ENCODE assay signal across 8 cellular contexts in the genomic region with DNA sequence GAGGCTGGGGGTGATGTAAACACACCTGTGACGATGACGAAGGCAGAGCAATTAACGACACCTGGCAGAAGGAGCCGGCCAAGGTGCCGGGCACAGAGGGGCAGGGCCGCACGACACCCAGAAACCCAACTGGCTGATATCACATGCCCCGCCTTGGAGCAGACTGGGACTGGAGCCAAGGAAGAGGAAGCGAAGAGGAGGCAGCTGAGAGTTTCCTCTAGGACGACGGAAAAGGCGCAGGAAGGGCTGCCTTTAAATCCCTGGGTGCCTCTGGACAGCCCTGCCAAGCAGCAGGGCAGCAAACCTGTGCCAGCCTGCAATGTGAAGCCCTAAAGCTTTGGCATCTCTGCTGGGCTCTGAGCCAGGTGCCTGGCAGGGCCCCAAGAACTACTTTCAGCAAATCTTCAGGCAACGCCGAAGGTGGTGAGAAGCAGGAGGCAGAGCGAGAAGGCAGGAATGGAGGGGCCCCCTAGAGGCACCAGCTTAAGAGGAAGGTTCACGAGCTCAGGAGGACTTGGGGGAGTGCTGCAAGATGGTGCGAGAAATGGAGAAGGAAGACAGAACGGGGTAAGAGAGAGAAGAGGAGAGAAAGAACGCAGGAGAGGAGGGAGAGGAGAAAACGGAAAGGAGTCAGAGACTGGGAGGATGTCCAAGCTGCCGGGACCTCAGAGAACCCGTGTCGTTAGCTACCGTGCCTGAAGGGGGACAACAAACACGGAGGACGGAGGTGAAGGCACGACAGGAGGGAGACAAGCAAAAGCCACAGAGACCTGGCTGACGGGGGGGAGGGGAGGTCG. TPM values are rescaled to one million over a fixed set of nuclear protein-coding genes. Genes with fewer than 3 reads are reported as not detected.
A peak's percentile ranks its signal among the peaks of the same experiment; 100 is the strongest.
DNase-seq lines count a peak whose midpoint lies in the region; ATAC-seq and TF ChIP-seq lines count a peak whose summit lies in the region.

No MANE protein-coding gene starts in this region.

- WGBS in heart right ventricle, 2 donors, result 2 to 3% methylated on average over 28 to 29 of the region's 29 CpGs

- peak; percentile 31 to 76 (median 68) for ATAC-seq in heart right ventricle
- no peak for ATAC-seq in GM19455 (IDR thresholded peaks at IDR 0.05; ENCODE audit: unreplicated experiment)

- peak overlapping the region in 9 of 10 donors; percentile 6 to 53 (median 41) for H3K4me3 ChIP-seq in heart right ventricle

- DNase-seq in HT1080 (ENCODE audit: low read depth) (peak; percentile 26), OCI-M1 (lab: John Stamatoyannopoulos, UW) (peak; percentile 29), anterior cingulate cortex (lab: John Stamatoyannopoulos, UW) (peak in 57 of 58 donors; percentile 16 to 88 (median 70)), heart right ventricle (peak; percentile 83), renal cortical epithelial cell (ENCODE audit: low read depth) (peak; percentile 80), RKO (ENCODE audit: low spot score) (no peak)

- intact Hi-C loops in heart right ventricle (cut with DNase I), result loop anchor here (2.0 to 10.0 kb wide), 10 partner anchors 32 to 315 kb away; a partner anchor contains a TSS

- H3K9me3 ChIP-seq in heart right ventricle, result no peaks in the 10 kb centered on the region

- H3K4me1 ChIP-seq in heart right ventricle, result peaks cover 35 to 81% (median 72%) of the 10 kb centered on the region in 9 donors

- TF ChIP-seq CTCF in 22Rv1 (IDR thresholded peaks at IDR 0.05) (peak; percentile 12; the same call in 1 of the 2 replicates), heart right ventricle (IDR thresholded peaks at IDR 0.05) (peak in 5 of 9 donors; percentile 7 to 42 (median 21))

- H3K27ac ChIP-seq in 22Rv1, result no peak overlapping the region
- H3K27ac ChIP-seq in heart right ventricle, result peak overlapping the region; percentile 13 to 87 (median 66)

- H3K36me3 ChIP-seq in heart right ventricle, result peaks cover 0 to 7% (median 0%) of the 10 kb centered on the region in 9 donors

- H3K27me3 ChIP-seq in heart right ventricle, result peaks cover 0 to 17% (median 0%) of the 10 kb centered on the region in 7 donors

RNA-seq across cellular contexts. Expression of a gene that starts 25.3 kb away (rescaled TPM):
- 80.9 and 125 TPM in 2 replicates for total RNA-seq in HT1080 (2014; rRNA removed; shearing (Covaris generic))
- polyA plus RNA-seq in HT1080 (2015; cell fraction: cytosol; rRNA removed), result 70.5 and 73.9 TPM in 2 replicates
- 66.3 and 70.7 TPM in 2 replicates for polyA plus RNA-seq in HT1080 (2015; cell fraction: nucleus; rRNA removed)
- total RNA-seq in heart right ventricle, result 10 to 100 TPM; 35.0 to 47.9 (median 40.0) TPM
- 10 to 100 TPM; 35.4 to 94.3 TPM for polyA plus RNA-seq in heart right ventricle
- 80.4 and 121 TPM in 2 replicates for total RNA-seq in renal cortical epithelial cell

RNA-seq across cellular contexts. Expression of a gene that starts 33.8 kb away (rescaled TPM):
- total RNA-seq in HT1080 (2014; rRNA removed; shearing (Covaris generic)), result 5.3 and 7.3 TPM in 2 replicates
- 2.2 and 2.5 TPM in 2 replicates for polyA plus RNA-seq in HT1080 (2015; cell fraction: cytosol; rRNA removed)
- 26.5 and 27.6 TPM in 2 replicates for polyA plus RNA-seq in HT1080 (2015; cell fraction: nucleus; rRNA removed)
- total RNA-seq in heart right ventricle (10 to 100 TPM in 9 of 10 donors, 1 to 10 TPM in 1; 7.4 to 35.3 (median 16.6) TPM), renal cortical epithelial cell (14.5 and 14.8 TPM in 2 replicates)
- 10 to 100 TPM in 1 of 2 donors, 1 to 10 TPM in 1; 8.3 to 33.1 TPM for polyA plus RNA-seq in heart right ventricle

RNA-seq across cellular contexts. Expression of a gene that starts 52.5 kb away (rescaled TPM):
- not detected in 2 replicates for total RNA-seq in HT1080 (2014; rRNA removed; shearing (Covaris generic))
- polyA plus RNA-seq in HT1080 (2015; cell fraction: cytosol; rRNA removed), result 0.06 and 0.07 TPM in 2 replicates
- polyA plus RNA-seq in HT1080 (2015; cell fraction: nucleus; rRNA removed), result 0.20 TPM in 1 of 2 replicates, not detected in the other
- under 1 TPM in 6 of 10 donors, not detected in 4; 0.17 to 0.92 (median 0.37) TPM for total RNA-seq in heart right ventricle
- polyA plus RNA-seq in heart right ventricle, result 1 to 10 TPM in 1 of 2 donors, under 1 TPM in 1; 0.20 to 1.5 TPM
- not detected in 2 replicates for total RNA-seq in renal cortical epithelial cell
